In genomic region chr10:132590752-132591121, GRCh38 we compare ENCODE assay signal across 9 cellular contexts. TPM values are rescaled to one million over a fixed set of nuclear protein-coding genes. Genes with fewer than 3 reads are reported as not detected.
DNase-seq lines count a peak whose midpoint lies in the region; ATAC-seq and TF ChIP-seq lines count a peak whose summit lies in the region.
"Had no signal": no experiment of that assay in that cellular context is flagged by ENCODE, and none has a peak within 500 bp of the region (broad histone marks: within the 10 kb centered on the region; RNA-seq: fewer than 3 reads in every experiment).

No MANE protein-coding gene starts in this region.

- no peaks in the 10 kb centered on the region for H3K36me3 ChIP-seq in transverse colon
- no peaks in the 10 kb centered on the region for H3K36me3 ChIP-seq in SJCRH30

- H3K4me1 Mint-ChIP-seq in activated naive CD8-positive, alpha-beta T cell treated with anti-CD3 and anti-CD28 coated beads, Interleukin-2, amount 10 ng/mL, durations not matched to agents 7 days and 5 days, result peaks cover 40% of the 10 kb centered on the region
- H3K4me1 Mint-ChIP-seq in activated naive CD8-positive, alpha-beta T cell treated with anti-CD3 and anti-CD28 coated beads, Interleukin-2, amount 50 U/mL, for 24 hours, result peaks cover 76% of the 10 kb centered on the region
- H3K4me1 Mint-ChIP-seq in naive B cell, result peaks cover 73 to 98% (median 86%) of the 10 kb centered on the region in 3 donors

- POLR2A ChIA-PET in activated naive CD8-positive, alpha-beta T cell treated with anti-CD3 and anti-CD28 coated beads, Interleukin-2, amount 10 ng/mL, durations not matched to agents 7 days and 5 days (lab: Charles Lee), result no interaction called here

- TF ChIP-seq CTCF in coronary artery (IDR thresholded peaks at IDR 0.05) (no peak), transverse colon (IDR thresholded peaks at IDR 0.05) (no peak)

- peak overlapping the region; percentile 6 for H3K4me3 Mint-ChIP-seq in activated naive CD8-positive, alpha-beta T cell treated with anti-CD3 and anti-CD28 coated beads, Interleukin-2, amount 10 ng/mL, durations not matched to agents 7 days and 5 days
- no peak overlapping the region for H3K4me3 Mint-ChIP-seq in activated naive CD8-positive, alpha-beta T cell treated with anti-CD3 and anti-CD28 coated beads, Interleukin-2, amount 50 U/mL, for 24 hours
- H3K4me3 Mint-ChIP-seq in naive B cell, result peak overlapping the region; percentile 13 to 85 (median 57)

- intact Hi-C loops in transverse colon (cut with DNase I; ENCODE audit: low total_unique reads), result no loop called here

- peak overlapping the region; percentile 51 for H3K27ac Mint-ChIP-seq in activated naive CD8-positive, alpha-beta T cell treated with anti-CD3 and anti-CD28 coated beads, Interleukin-2, amount 10 ng/mL, durations not matched to agents 7 days and 5 days
- no peak overlapping the region for H3K27ac Mint-ChIP-seq in activated naive CD8-positive, alpha-beta T cell treated with anti-CD3 and anti-CD28 coated beads, Interleukin-2, amount 50 U/mL, for 24 hours
- H3K27ac Mint-ChIP-seq in naive B cell, result peak overlapping the region; percentile 54 to 98 (median 86)

- in situ Hi-C loops in transverse colon (cut with MboI; ENCODE audit: low pct_ligation_motif_present in 1 of 4, low pct_unique_long_range_greater_than_20kb in 1 of 4, low sequenced_read_pairs in 3 of 4), result no loop called here

- no peaks in the 10 kb centered on the region for H3K27me3 ChIP-seq in transverse colon
- H3K27me3 ChIP-seq in SJCRH30, result no peaks in the 10 kb centered on the region

- peaks cover 5% of the 10 kb centered on the region for H3K27me3 Mint-ChIP-seq in activated naive CD8-positive, alpha-beta T cell treated with anti-CD3 and anti-CD28 coated beads, Interleukin-2, amount 10 ng/mL, durations not matched to agents 7 days and 5 days
- H3K27me3 Mint-ChIP-seq in activated naive CD8-positive, alpha-beta T cell treated with anti-CD3 and anti-CD28 coated beads, Interleukin-2, amount 50 U/mL, for 24 hours, result peaks cover 3% of the 10 kb centered on the region
- H3K27me3 Mint-ChIP-seq in naive B cell, result no peaks in the 10 kb centered on the region

- TF ChIP-seq POLR2A in transverse colon (IDR thresholded peaks at IDR 0.05), result no peak

- H3K9me3 ChIP-seq in transverse colon (no peaks in the 10 kb centered on the region), SJCRH30 (replicated peaks) (no peaks in the 10 kb centered on the region)

- H3K27ac ChIP-seq in coronary artery, result peak overlapping the region; percentile 75 to 83
- H3K27ac ChIP-seq in transverse colon, result peak overlapping the region; percentile 72 to 81 (median 80)
- H3K27ac ChIP-seq in SJCRH30, result no peak overlapping the region

- 77 to 82% methylated on average over 6 to 10 of the region's 10 CpGs for WGBS in transverse colon (ENCODE audit: low coverage in 1 of 2), 2 donors

- H3K4me1 ChIP-seq in transverse colon, result peaks cover 28 to 85% (median 69%) of the 10 kb centered on the region in 4 donors
- no peaks in the 10 kb centered on the region for H3K4me1 ChIP-seq in SJCRH30

- TF ChIP-seq EP300 in transverse colon (IDR thresholded peaks at IDR 0.05; ENCODE audit: low read depth), result no peak

- ATAC-seq in activated naive CD8-positive, alpha-beta T cell treated with anti-CD3 and anti-CD28 coated beads, Interleukin-2, amount 10 ng/mL, durations not matched to agents 7 days and 5 days (ENCODE audit: low read depth), result no peak
- ATAC-seq in activated naive CD8-positive, alpha-beta T cell treated with anti-CD3 and anti-CD28 coated beads, Interleukin-2, amount 50 U/mL, for 24 hours, result no peak
- ATAC-seq in naive B cell (ENCODE audit: low read depth in 2 of 2) (no peak), GM19324 (IDR thresholded peaks at IDR 0.05; ENCODE audit: low FRiP score, unreplicated experiment) (no peak)

- H3K4me3 ChIP-seq in coronary artery, result peak overlapping the region; percentile 18
- H3K4me3 ChIP-seq in transverse colon, result no peak overlapping the region
- no peak overlapping the region for H3K4me3 ChIP-seq in SJCRH30

- H3K36me3 Mint-ChIP-seq in activated naive CD8-positive, alpha-beta T cell treated with anti-CD3 and anti-CD28 coated beads, Interleukin-2, amount 10 ng/mL, durations not matched to agents 7 days and 5 days, result peaks cover 34% of the 10 kb centered on the region
- H3K36me3 Mint-ChIP-seq in activated naive CD8-positive, alpha-beta T cell treated with anti-CD3 and anti-CD28 coated beads, Interleukin-2, amount 50 U/mL, for 24 hours (ENCODE audit: low read depth), result peaks cover 4% of the 10 kb centered on the region
- peaks cover 4 to 8% of the 10 kb centered on the region in 2 donors for H3K36me3 Mint-ChIP-seq in naive B cell

- H3K9me3 Mint-ChIP-seq in activated naive CD8-positive, alpha-beta T cell treated with anti-CD3 and anti-CD28 coated beads, Interleukin-2, amount 10 ng/mL, durations not matched to agents 7 days and 5 days, result peaks cover 13% of the 10 kb centered on the region
- H3K9me3 Mint-ChIP-seq in activated naive CD8-positive, alpha-beta T cell treated with anti-CD3 and anti-CD28 coated beads, Interleukin-2, amount 50 U/mL, for 24 hours, result no peaks in the 10 kb centered on the region
- peaks cover 0 to 8% (median 4%) of the 10 kb centered on the region in 7 donors for H3K9me3 Mint-ChIP-seq in naive B cell

- no peak for DNase-seq in activated naive CD8-positive, alpha-beta T cell treated with anti-CD3 and anti-CD28 coated beads, Interleukin-2, amount 10 ng/mL, durations not matched to agents 7 days and 5 days
- DNase-seq in activated naive CD8-positive, alpha-beta T cell treated with anti-CD3 and anti-CD28 coated beads, Interleukin-2, amount 50 U/mL, for 24 hours, result no peak
- DNase-seq in coronary artery (ENCODE audit: low spot score) (no peak), naive B cell (no peak), transverse colon (no peak), SJCRH30 (no peak)
- DNase-seq in stimulated activated CD4-positive, alpha-beta T cell treated with anti-CD3 and anti-CD28 coated beads, Interleukin-15, amount 100 ng/mL, for 24 hours, result no peak
- DNase-seq: substantia nigra had no signal

RNA-seq across cellular contexts. Expression of gene INPP5A, which starts 53.1 kb away (rescaled TPM):
- 10 to 100 TPM; 14.1 to 15.7 TPM for total RNA-seq in activated naive CD8-positive, alpha-beta T cell treated with anti-CD3 and anti-CD28 coated beads, Interleukin-2, amount 10 ng/mL, durations not matched to agents 7 days and 5 days
- polyA plus RNA-seq in naive B cell (ENCODE audit: low read depth in 6 of 6), result 1 to 10 TPM; 1.3 to 6.7 (median 2.1) TPM
- total RNA-seq in transverse colon, result 10 to 100 TPM; 34.8 to 80.8 (median 52.8) TPM
- total RNA-seq in SJCRH30 (2014; rRNA removed; shearing (Covaris generic)), result 18.9 and 22.4 TPM in 2 replicates
